ENCODE assay signal across 13 cellular contexts in the genomic region with DNA sequence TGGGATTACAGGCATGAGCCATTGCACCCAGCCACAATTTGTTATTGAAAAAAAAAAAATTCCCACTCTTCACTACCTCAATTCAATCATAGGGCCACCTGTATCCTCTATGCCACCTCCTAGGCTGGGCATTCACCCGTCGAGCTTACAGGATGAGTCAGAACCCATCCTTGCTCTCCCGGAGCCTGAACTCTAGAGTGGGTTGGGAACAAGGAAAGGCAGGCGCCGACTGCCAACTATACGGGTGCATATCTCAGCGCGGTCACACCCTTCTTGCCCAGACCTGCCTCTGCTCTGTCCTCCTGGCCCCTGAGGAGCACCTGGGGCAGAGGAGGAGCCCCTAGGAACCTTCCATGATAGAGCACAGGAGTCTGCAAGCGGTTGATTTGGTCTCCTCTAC. TPM values are rescaled to one million over a fixed set of nuclear protein-coding genes. Genes with fewer than 3 reads are reported as not detected.
DNase-seq lines count a peak whose midpoint lies in the region; ATAC-seq and TF ChIP-seq lines count a peak whose summit lies in the region.
"Had no signal": no experiment of that assay in that cellular context is flagged by ENCODE, and none has a peak within 500 bp of the region (broad histone marks: within the 10 kb centered on the region; RNA-seq: fewer than 3 reads in every experiment).

No MANE protein-coding gene starts in this region.

- no peak overlapping the region for H3K4me3 ChIP-seq in CD4-positive, CD25-positive, alpha-beta regulatory T cell (ENCODE audit: low read depth, low read length)
- H3K4me3 ChIP-seq in prostate gland (no peak overlapping the region), right atrium auricular region (no peak overlapping the region)

- intact Hi-C loops in dendritic cell treated with granulocyte-macrophage colony-stimulating factor and Interleukin-4, amounts not matched to agents 40 ng/mL and 50 ng/mL, for 4 days (cut with micrococcal nuclease), result no loop called here
- intact Hi-C loops in prostate gland (cut with DNase I), result loop anchor here (10.0 kb wide), 1 partner anchor 944 kb away; no protein-coding TSS in a partner anchor

- no peaks in the 10 kb centered on the region for H3K9me3 ChIP-seq in CD4-positive, CD25-positive, alpha-beta regulatory T cell (ENCODE audit: control insufficient read depth in 2 of 2, low read length in 2 of 2)
- H3K9me3 ChIP-seq in prostate gland, result no peaks in the 10 kb centered on the region
- no peaks in the 10 kb centered on the region for H3K9me3 ChIP-seq in right atrium auricular region

- no peaks in the 10 kb centered on the region for H3K36me3 ChIP-seq in CD4-positive, CD25-positive, alpha-beta regulatory T cell (ENCODE audit: control insufficient read depth, insufficient read depth, low read length)
- no peaks in the 10 kb centered on the region for H3K36me3 ChIP-seq in prostate gland
- no peaks in the 10 kb centered on the region for H3K36me3 ChIP-seq in right atrium auricular region

- no peaks in the 10 kb centered on the region for H3K36me3 Mint-ChIP-seq in CD4-positive, CD25-positive, alpha-beta regulatory T cell
- no peaks in the 10 kb centered on the region for H3K36me3 Mint-ChIP-seq in dendritic cell treated with granulocyte-macrophage colony-stimulating factor and Interleukin-4, amounts not matched to agents 40 ng/mL and 50 ng/mL, for 4 days (ENCODE audit: low read depth)

- H3K27ac Mint-ChIP-seq in CD4-positive, CD25-positive, alpha-beta regulatory T cell, result peak overlapping the region in 2 of 3 donors; percentile 50 to 66
- H3K27ac Mint-ChIP-seq in dendritic cell treated with granulocyte-macrophage colony-stimulating factor and Interleukin-4, amounts not matched to agents 40 ng/mL and 50 ng/mL, for 4 days, result peak overlapping the region; percentile 63
- H3K27ac Mint-ChIP-seq: activated naive CD8-positive, alpha-beta T cell treated with anti-CD3 and anti-CD28 coated beads, Interleukin-2, amount 10 ng/mL, durations not matched to agents 7 days and 5 days; progenitor cell of endocrine pancreas had no signal

- peaks cover 6 to 55% (median 27%) of the 10 kb centered on the region in 4 donors for H3K4me1 Mint-ChIP-seq in CD4-positive, CD25-positive, alpha-beta regulatory T cell
- peaks cover 73% of the 10 kb centered on the region for H3K4me1 Mint-ChIP-seq in dendritic cell treated with granulocyte-macrophage colony-stimulating factor and Interleukin-4, amounts not matched to agents 40 ng/mL and 50 ng/mL, for 4 days (ENCODE audit: low read depth)

- in situ Hi-C loops in GM13977 (cut with MboI; ENCODE audit: low pct_unique_long_range_greater_than_20kb, low sequenced_read_pairs, unreplicated experiment), result no loop called here

- no peak for TF ChIP-seq POLR2A in prostate gland (IDR thresholded peaks at IDR 0.05)

- no peak overlapping the region for H3K27ac ChIP-seq in CD4-positive, CD25-positive, alpha-beta regulatory T cell (ENCODE audit: insufficient read depth, low read length, poor library complexity, severe bottlenecking)
- peak overlapping the region; percentile 68 to 70 for H3K27ac ChIP-seq in prostate gland
- no peak overlapping the region for H3K27ac ChIP-seq in right atrium auricular region

- H3K4me1 ChIP-seq in CD4-positive, CD25-positive, alpha-beta regulatory T cell (ENCODE audit: control insufficient read depth, insufficient read depth, low read length, poor library complexity, severe bottlenecking), result peaks cover 25% of the 10 kb centered on the region
- peaks cover 2% of the 10 kb centered on the region for H3K4me1 ChIP-seq in prostate gland (replicated peaks)
- H3K4me1 ChIP-seq in right atrium auricular region, result peaks cover 0 to 45% of the 10 kb centered on the region in 2 donors

- H3K9me3 Mint-ChIP-seq in CD4-positive, CD25-positive, alpha-beta regulatory T cell, result peaks cover 0 to 3% (median 0%) of the 10 kb centered on the region in 7 donors
- H3K9me3 Mint-ChIP-seq in dendritic cell treated with granulocyte-macrophage colony-stimulating factor and Interleukin-4, amounts not matched to agents 40 ng/mL and 50 ng/mL, for 4 days, result no peaks in the 10 kb centered on the region
- H3K9me3 Mint-ChIP-seq: activated naive CD8-positive, alpha-beta T cell treated with anti-CD3 and anti-CD28 coated beads, Interleukin-2, amount 10 ng/mL, durations not matched to agents 7 days and 5 days had no signal

- no peaks in the 10 kb centered on the region for H3K27me3 Mint-ChIP-seq in CD4-positive, CD25-positive, alpha-beta regulatory T cell
- no peaks in the 10 kb centered on the region for H3K27me3 Mint-ChIP-seq in dendritic cell treated with granulocyte-macrophage colony-stimulating factor and Interleukin-4, amounts not matched to agents 40 ng/mL and 50 ng/mL, for 4 days
- H3K27me3 Mint-ChIP-seq: activated naive CD8-positive, alpha-beta T cell treated with anti-CD3 and anti-CD28 coated beads, Interleukin-2, amount 10 ng/mL, durations not matched to agents 7 days and 5 days had no signal

- 47% methylated on average over 9 of the region's 9 CpGs for WGBS in prostate gland

- no peak for ATAC-seq in CD4-positive, CD25-positive, alpha-beta regulatory T cell (ENCODE audit: low read depth in 2 of 2)
- ATAC-seq in GM21737 (IDR thresholded peaks at IDR 0.05; ENCODE audit: unreplicated experiment) (no peak), HG03139 (IDR thresholded peaks at IDR 0.05; ENCODE audit: unreplicated experiment) (no peak)

- TF ChIP-seq CTCF in prostate gland (IDR thresholded peaks at IDR 0.05), result no peak
- TF ChIP-seq CTCF in GM13977 (IDR thresholded peaks at IDR 0.05; ENCODE audit: extremely low read depth, insufficient read depth, missing control alignments), result no peak
- TF ChIP-seq CTCF in right atrium auricular region (IDR thresholded peaks at IDR 0.05), result no peak

- no peak overlapping the region for H3K4me3 Mint-ChIP-seq in CD4-positive, CD25-positive, alpha-beta regulatory T cell
- H3K4me3 Mint-ChIP-seq in dendritic cell treated with granulocyte-macrophage colony-stimulating factor and Interleukin-4, amounts not matched to agents 40 ng/mL and 50 ng/mL, for 4 days, result no peak overlapping the region
- H3K4me3 Mint-ChIP-seq: activated naive CD8-positive, alpha-beta T cell treated with anti-CD3 and anti-CD28 coated beads, Interleukin-2, amount 10 ng/mL, durations not matched to agents 7 days and 5 days had no signal

- DNase-seq in CD4-positive, CD25-positive, alpha-beta regulatory T cell, result no peak
- DNase-seq in HT1080 (ENCODE audit: low read depth) (peak; percentile 86), prostate gland (ENCODE audit: low spot score) (peak; percentile 56), GM13977 (ENCODE audit: low spot score) (no peak), right atrium auricular region (ENCODE audit: low spot score) (no peak)
- DNase-seq: activated naive CD8-positive, alpha-beta T cell treated with anti-CD3 and anti-CD28 coated beads, Interleukin-2, amount 10 ng/mL, durations not matched to agents 7 days and 5 days; C1 segment of cervical spinal cord; NCI-H345; T1000 had no signal

- H3K27me3 ChIP-seq in CD4-positive, CD25-positive, alpha-beta regulatory T cell (ENCODE audit: control insufficient read depth, insufficient read depth, low read length), result no peaks in the 10 kb centered on the region
- H3K27me3 ChIP-seq in prostate gland (replicated peaks; ENCODE audit: insufficient read depth) (no peaks in the 10 kb centered on the region), right atrium auricular region (no peaks in the 10 kb centered on the region)

RNA-seq across cellular contexts. Expression of gene LBR, which starts 21.4 kb away (rescaled TPM):
- total RNA-seq in CD4-positive, CD25-positive, alpha-beta regulatory T cell, result 140 TPM
- polyA plus RNA-seq in CD4-positive, CD25-positive, alpha-beta regulatory T cell, result 100 to 1,000 TPM; 123 to 175 (median 145) TPM
- 37.8 and 45.9 TPM in 2 replicates for total RNA-seq in HT1080 (2014; rRNA removed; shearing (Covaris generic))
- polyA plus RNA-seq in HT1080 (2015; cell fraction: cytosol; rRNA removed), result 63.9 and 74.8 TPM in 2 replicates
- 127 and 140 TPM in 2 replicates for polyA plus RNA-seq in HT1080 (2015; cell fraction: nucleus; rRNA removed)
- total RNA-seq in prostate gland (10 to 100 TPM; 28.7 to 36.4 TPM), right atrium auricular region (10 to 100 TPM; 10.5 to 15.3 TPM)

Comparison
In these comparisons a context has a peak if more than half of its experiments do, and no peak if none do; other contexts are left out.
1. DNase-seq: peak in HT1080 (single experiment) and prostate gland (single experiment); none in CD4-positive, CD25-positive, alpha-beta regulatory T cell (0 of 3), GM13977 (single experiment) and right atrium auricular region (single experiment).
2. H3K27ac ChIP-seq: peak in prostate gland (2 of 2); none in CD4-positive, CD25-positive, alpha-beta regulatory T cell (single experiment) and right atrium auricular region (0 of 2).